In genomic region chr6:56852249-56852606, GRCh38 we compare ENCODE assay signal across 8 cellular contexts.
DNase-seq lines count a peak whose midpoint lies in the region; ATAC-seq, FAIRE-seq and TF ChIP-seq lines count a peak whose summit lies in the region.

No MANE protein-coding gene starts in this region.

- H3K4me3 ChIP-seq in ascending aorta (peak overlapping the region; percentile 66 to 73), trophoblast cell (ENCODE audit: low read depth, low read length) (no peak overlapping the region), small intestine (ENCODE audit: low read depth in 1 of 2, low read length in 2 of 2) (no peak overlapping the region)

- H3K9ac ChIP-seq in trophoblast cell (ENCODE audit: low read length) = no peak overlapping the region

- H3K4me1 ChIP-seq in ascending aorta = peaks cover 0 to 9% of the 10 kb centered on the region in 2 donors
- peaks cover 8 to 9% of the 10 kb centered on the region in 2 experiments for H3K4me1 ChIP-seq in trophoblast cell (ENCODE audit: control insufficient read depth in 1 of 2, insufficient read depth in 2 of 2, low read length in 2 of 2)
- peaks cover 0 to 3% of the 10 kb centered on the region in 2 donors for H3K4me1 ChIP-seq in small intestine (ENCODE audit: control insufficient read depth in 2 of 2, insufficient read depth in 1 of 2, low read depth in 1 of 2, low read length in 1 of 2)

- H3K36me3 ChIP-seq in ascending aorta (no peaks in the 10 kb centered on the region), trophoblast cell (ENCODE audit: control insufficient read depth in 1 of 2, insufficient read depth in 2 of 2, low read length in 2 of 2) (no peaks in the 10 kb centered on the region), small intestine (ENCODE audit: control insufficient read depth in 2 of 2, insufficient read depth in 2 of 2, low read length in 2 of 2) (no peaks in the 10 kb centered on the region)

- H3K27me3 ChIP-seq in ascending aorta (no peaks in the 10 kb centered on the region), trophoblast cell (ENCODE audit: insufficient read depth, low read length) (no peaks in the 10 kb centered on the region), small intestine (ENCODE audit: control insufficient read depth in 2 of 2, insufficient read depth in 2 of 2, low read length in 2 of 2) (peaks cover 0 to 1% of the 10 kb centered on the region in 2 donors)

- FAIRE-seq in small intestine (lab: Jason Lieb, UNC) = no peak

- intact Hi-C loops in ascending aorta (cut with DNase I) = loop anchor here (5.0 kb wide), 1 partner anchor 465 kb away; the partner anchor contains the start of gene PRIM2

- H3K4ac ChIP-seq in trophoblast cell (ENCODE audit: low read depth, low read length) = no peak overlapping the region

- H3K23ac ChIP-seq in trophoblast cell (ENCODE audit: low read length) = no peak overlapping the region

- no peak overlapping the region for H2BK5ac ChIP-seq in trophoblast cell (ENCODE audit: low read depth, low read length, poor library complexity)

- no peak overlapping the region for H4K91ac ChIP-seq in trophoblast cell (ENCODE audit: low read depth, low read length)

- H3K18ac ChIP-seq in trophoblast cell (ENCODE audit: low read length) = no peak overlapping the region

- H3K79me1 ChIP-seq in trophoblast cell (ENCODE audit: low read length) = no peaks in the 10 kb centered on the region

- no peaks in the 10 kb centered on the region for H3K9me3 ChIP-seq in ascending aorta
- no peaks in the 10 kb centered on the region for H3K9me3 ChIP-seq in trophoblast cell (ENCODE audit: insufficient read depth, low read depth, low read length)
- H3K9me3 ChIP-seq in small intestine (ENCODE audit: control insufficient read depth, low read depth) = no peaks in the 10 kb centered on the region

- H2AFZ ChIP-seq in trophoblast cell (ENCODE audit: insufficient read depth, low read length, poor library complexity) = no peak overlapping the region

- no CpG with 5 or more reads among the region's 2 CpGs for WGBS in trophoblast cell (ENCODE audit: extremely low coverage, insufficient coverage, insufficient read length)
- 33 to 47% (median 42%) methylated on average over 2 of the region's 2 CpGs for WGBS in small intestine, 3 donors

- no peak overlapping the region for H4K8ac ChIP-seq in trophoblast cell (ENCODE audit: low read depth, low read length)

- ATAC-seq in GM18907 (IDR thresholded peaks at IDR 0.05; ENCODE audit: unreplicated experiment) (peak; percentile 12), HG02870 (IDR thresholded peaks at IDR 0.05; ENCODE audit: unreplicated experiment) (peak; percentile 4)

- peak overlapping the region; percentile 54 for H3K4me2 ChIP-seq in trophoblast cell (ENCODE audit: low read length)

- no peaks in the 10 kb centered on the region for H3K79me2 ChIP-seq in trophoblast cell (ENCODE audit: control insufficient read depth, insufficient read depth, low read length, poor library complexity)

- no peak overlapping the region for H2BK120ac ChIP-seq in trophoblast cell (ENCODE audit: insufficient read depth, low read length, poor library complexity)

- no peak overlapping the region for H3K14ac ChIP-seq in trophoblast cell (ENCODE audit: low read length)

- TF ChIP-seq CTCF in ascending aorta (IDR thresholded peaks at IDR 0.05) = no peak

- no peak for DNase-seq in ascending aorta (ENCODE audit: low spot score in 2 of 2)
- DNase-seq in trophoblast cell = peak in 1 of 2 donors; percentile 16
- DNase-seq in NCI-H1436 (lab: John Stamatoyannopoulos, UW) = no peak
- no peak for DNase-seq in DMS79 (lab: John Stamatoyannopoulos, UW)
- DNase-seq in NCI-H524 (lab: John Stamatoyannopoulos, UW) = no peak
- DNase-seq in small intestine = no peak

- no peak overlapping the region for H2AK5ac ChIP-seq in trophoblast cell (ENCODE audit: low read length)

- H3K27ac ChIP-seq in ascending aorta (peak overlapping the region; percentile 36 to 64), trophoblast cell (ENCODE audit: low read depth, low read length) (peak overlapping the region; percentile 11), small intestine (ENCODE audit: low read depth in 1 of 2, low read length in 1 of 2) (peak overlapping the region in 1 of 2 donors; percentile 18)

- H2BK12ac ChIP-seq in trophoblast cell (ENCODE audit: low read length) = no peak overlapping the region

- H4K12ac ChIP-seq in trophoblast cell (ENCODE audit: low read depth, low read length) = no peak overlapping the region

Comparison
In these comparisons a context has a peak if more than half of its experiments do, and no peak if none do; other contexts are left out.
1. H3K4me3 ChIP-seq: peak in ascending aorta (2 of 2); none in trophoblast cell (single experiment) and small intestine (0 of 2).